In the genomic region with DNA sequence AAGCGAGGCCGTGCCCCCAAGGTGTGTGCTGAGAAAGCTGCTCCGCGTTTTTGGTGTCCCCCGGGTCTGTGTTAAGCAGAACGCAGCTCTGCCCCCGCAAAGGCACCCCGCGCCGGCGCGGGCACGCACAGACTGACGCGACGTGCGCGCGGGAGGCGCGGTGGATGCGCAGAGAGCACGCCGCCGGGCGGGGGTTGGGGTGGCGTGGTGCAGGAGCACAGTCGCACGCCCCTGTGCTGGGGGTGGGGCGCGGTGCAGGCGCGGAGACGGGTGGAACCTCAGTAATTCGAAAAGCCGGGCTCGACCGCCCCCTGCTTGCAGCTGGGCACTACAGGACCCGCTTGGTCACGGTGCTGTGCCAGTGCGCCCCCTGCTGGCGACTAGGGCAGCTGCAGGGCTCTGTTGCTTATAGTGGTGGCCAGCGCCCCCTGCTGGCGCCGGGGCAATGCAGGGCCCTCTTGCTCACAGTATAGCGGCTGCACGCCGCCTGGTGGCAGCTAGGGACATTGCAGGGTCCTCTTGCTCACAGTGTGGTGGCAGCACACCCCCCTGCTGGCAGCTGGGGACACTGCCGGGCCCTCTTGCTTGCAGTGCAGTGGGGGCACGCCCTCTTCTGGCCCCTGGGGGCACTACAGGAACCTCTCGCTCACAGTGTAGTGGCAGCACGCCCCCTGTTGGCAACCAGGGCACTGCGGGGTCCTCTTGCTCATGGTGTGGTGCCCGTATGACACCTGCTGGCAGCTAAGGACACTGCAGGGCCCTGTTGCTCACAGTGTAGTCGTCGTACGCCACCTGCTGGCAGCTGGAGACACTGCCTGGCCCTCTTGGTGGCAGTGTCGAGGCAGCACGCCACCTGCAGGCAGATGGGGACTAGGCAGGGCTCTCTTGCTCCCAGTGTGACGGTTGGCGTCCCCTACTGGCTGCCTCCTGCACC, we compare ENCODE assay signal across 8 cellular contexts.
A peak's percentile ranks its signal among the peaks of the same experiment; 100 is the strongest.
DNase-seq lines count a peak whose midpoint lies in the region; ATAC-seq and TF ChIP-seq lines count a peak whose summit lies in the region.
"Not testable (repeated sequence)": the region's sequence is repeated elsewhere in the genome, so short reads cannot be mapped to it uniquely, and the experiment has no call there.

No MANE protein-coding gene starts in this region.

- peaks cover 31% of the 10 kb centered on the region for H3K27me3 Mint-ChIP-seq in nephron progenitor cell (ENCODE audit: low read depth, poor library complexity)

- H3K4me3 Mint-ChIP-seq in nephron progenitor cell = not testable (repeated sequence)

- not testable (repeated sequence) for H3K27ac Mint-ChIP-seq in nephron progenitor cell

- not testable (repeated sequence) for H3K4me1 Mint-ChIP-seq in nephron progenitor cell

- TF ChIP-seq CTCF in GM12875 (IDR thresholded peaks at IDR 0.05; ENCODE audit: borderline replicate concordance, insufficient read depth, low read depth, low read length) = peak; percentile 86
- peak; percentile 52 for TF ChIP-seq CTCF in nephron progenitor cell (IDR thresholded peaks at IDR 0.05)

- peaks cover 16% of the 10 kb centered on the region for H3K9me3 Mint-ChIP-seq in nephron progenitor cell

- not testable (repeated sequence) for H3K36me3 Mint-ChIP-seq in nephron progenitor cell (ENCODE audit: low read depth)

- peak; percentile 41 for DNase-seq in H7
- peak; percentile 44 for DNase-seq in HT1080 (ENCODE audit: low read depth)
- DNase-seq in SHP77 (lab: John Stamatoyannopoulos, UW) = peak; percentile 33 to 58
- peak; percentile 69 for DNase-seq in activated T-cell treated with anti-CD3 and anti-CD28 coated beads for 24 hours (ENCODE audit: low read depth)
- peak; percentile 95 to 96 for DNase-seq in erythroblast (lab: John Stamatoyannopoulos, UW)
- DNase-seq in nephron progenitor cell = peak; percentile 39
- peak; percentile 91 for DNase-seq in stimulated activated naive CD8-positive, alpha-beta T cell treated with anti-CD3 and anti-CD28 coated beads, Interleukin-15, Interleukin-2, amounts not matched to agents 100 U/mL and 50 U/mL, for 24 hours

- peak; percentile 94 for ATAC-seq in stimulated activated naive CD8-positive, alpha-beta T cell treated with anti-CD3 and anti-CD28 coated beads, Interleukin-15, Interleukin-2, amounts not matched to agents 100 U/mL and 50 U/mL, for 24 hours

- not testable (repeated sequence) for TF ChIP-seq POLR2A in erythroblast (IDR thresholded peaks at IDR 0.05; ENCODE audit: low read length)

- not testable (repeated sequence) for H3K4me3 ChIP-seq in GM12875 (ENCODE audit: low read depth, low read length); H7 (ENCODE audit: insufficient read depth, low read depth, low read length)

- H3K36me3 ChIP-seq in H7 (replicated peaks; ENCODE audit: control insufficient read depth, insufficient read depth, low read length) = not testable (repeated sequence)

- not testable (repeated sequence) for H3K27me3 ChIP-seq in H7 (ENCODE audit: control insufficient read depth, insufficient read depth, low read length)

Comparison
In these comparisons a context has a peak if more than half of its experiments do, and no peak if none do; other contexts are left out.
1. DNase-seq: peak in every context shown above with its lines; median percentile 96 in erythroblast; 91 in stimulated activated naive CD8-positive, alpha-beta T cell treated with anti-CD3 and anti-CD28 coated beads, Interleukin-15, Interleukin-2, amounts not matched to agents 100 U/mL and 50 U/mL, for 24 hours; 69 in activated T-cell treated with anti-CD3 and anti-CD28 coated beads for 24 hours; 46 in SHP77; 44 in HT1080; 41 in H7; 39 in nephron progenitor cell.